In genomic region chr1:21865943-21866628, GRCh38 we compare ENCODE assay signal across 8 cellular contexts.
A peak's percentile ranks its signal among the peaks of the same experiment; 100 is the strongest.
DNase-seq lines count a peak whose midpoint lies in the region; ATAC-seq lines count a peak whose summit lies in the region.

No MANE protein-coding gene starts in this region.

- DNase-seq in NCI-H2196 treated with DMSO at 0.1 percent for 48 hours (lab: John Stamatoyannopoulos, UW; ENCODE audit: unreplicated experiment) (peak; percentile 60), iPS DF 6.9 (ENCODE audit: low read depth, low spot score) (peak; percentile 39)
- no peak for DNase-seq in stimulated activated naive CD4-positive, alpha-beta T cell treated with Interleukin-2 at 50 U/mL for 16 hours (lab: John Stamatoyannopoulos, UW)
- no peak for DNase-seq in stimulated activated CD4-positive, alpha-beta T cell treated with anti-CD3 and anti-CD28 coated beads, Interleukin-15, amount 100 ng/mL, for 24 hours
- no peak for DNase-seq in activated effector memory CD4-positive, alpha-beta T cell treated with Interleukin-2 at 50 U/mL for 16 hours
- no peak for DNase-seq in activated naive CD4-positive, alpha-beta T cell treated with anti-CD3 and anti-CD28 coated beads, Interleukin-2, amount 50 U/mL, for 16 hours

- H3K4me1 ChIP-seq in iPS DF 6.9 (ENCODE audit: control insufficient read depth, insufficient read depth, low read length): no peaks in the 10 kb centered on the region; the same call in none of the 2 replicates

- no peak overlapping the region for H3K27ac ChIP-seq in iPS DF 6.9 (ENCODE audit: low read length)

- H3K27me3 ChIP-seq in iPS DF 6.9 (ENCODE audit: control insufficient read depth, insufficient read depth, low read length): no peaks in the 10 kb centered on the region

- H3K4me3 ChIP-seq in iPS DF 6.9 (ENCODE audit: low read length): no peak overlapping the region

- H3K9me3 ChIP-seq in iPS DF 6.9 (ENCODE audit: control insufficient read depth, insufficient read depth, low read length): no peaks in the 10 kb centered on the region

- H3K36me3 ChIP-seq in iPS DF 6.9 (ENCODE audit: control insufficient read depth, insufficient read depth, low read length): peaks cover 17% of the 10 kb centered on the region

- ATAC-seq in GM18868 (IDR thresholded peaks at IDR 0.05; ENCODE audit: unreplicated experiment) (peak; percentile 77), HG02610 (IDR thresholded peaks at IDR 0.05; ENCODE audit: unreplicated experiment) (peak; percentile 48)

- WGBS in iPS DF 6.9 (ENCODE audit: insufficient coverage, insufficient read length): no CpG with 5 or more reads among the region's 10 CpGs

Comparison
In these comparisons a context has a peak if more than half of its experiments do, and no peak if none do; other contexts are left out.
1. DNase-seq: peak in NCI-H2196 treated with DMSO at 0.1 percent for 48 hours (single experiment) and iPS DF 6.9 (single experiment); none in stimulated activated naive CD4-positive, alpha-beta T cell treated with Interleukin-2 at 50 U/mL for 16 hours (single experiment), stimulated activated CD4-positive, alpha-beta T cell treated with anti-CD3 and anti-CD28 coated beads, Interleukin-15, amount 100 ng/mL, for 24 hours (single experiment), activated effector memory CD4-positive, alpha-beta T cell treated with Interleukin-2 at 50 U/mL for 16 hours (single experiment) and activated naive CD4-positive, alpha-beta T cell treated with anti-CD3 and anti-CD28 coated beads, Interleukin-2, amount 50 U/mL, for 16 hours (single experiment).